29 cellular contexts compared by ENCODE assay signal in genomic region chr6:53412751-53413150, GRCh38.
"Had no signal": no experiment of that assay in that cellular context is flagged by ENCODE, and none has a peak within 500 bp of the region (broad histone marks: within the 10 kb centered on the region; RNA-seq: fewer than 3 reads in every experiment).

No MANE protein-coding gene starts in this region.

- H3K9me3 ChIP-seq: esophagus muscularis mucosa, neutrophil, tibial nerve had no signal

- H3K4me1 ChIP-seq: esophagus muscularis mucosa, parathyroid adenoma, tibial nerve had no signal

- H3K9ac ChIP-seq: parathyroid adenoma had no signal

- DNase-seq: activated CD4-positive, alpha-beta T cell treated with anti-CD3 and anti-CD28 coated beads, Interleukin-2, amount 10 ng/mL, durations not matched to agents 24 days and 14 days; activated CD4-positive, CD25-positive, alpha-beta regulatory T cell; activated CD8-positive, alpha-beta memory T cell treated with anti-CD3 and anti-CD28 coated beads, Interleukin-2, amount 50 U/mL, for 4 hours; activated CD8-positive, alpha-beta T cell treated with anti-CD3 and anti-CD28 coated beads, Interleukin-2, amount 10 ng/mL, durations not matched to agents 7 days and 5 days; activated effector memory CD4-positive, alpha-beta T cell treated with Interleukin-2 at 50 U/mL for 16 hours; activated naive CD4-positive, alpha-beta T cell treated with anti-CD3 and anti-CD28 coated beads, Interleukin-2, amount 10 ng/mL, durations not matched to agents 7 days and 5 days; activated naive CD8-positive, alpha-beta T cell treated with anti-CD3 and anti-CD28 coated beads, Interleukin-2, amount 50 U/mL, for 24 hours; activated T-cell treated with anti-CD3 and anti-CD28 coated beads, Interleukin-2, amount 50 U/mL, for 4 hours; cerebellar nuclear complex; cortex of kidney; effector CD8-positive, alpha-beta T cell; foreskin melanocyte; glutamatergic neuron; hippocampal formation; left cardiac atrium; stimulated activated CD4-positive, alpha-beta T cell treated with anti-CD3 and anti-CD28 coated beads, Interleukin-12 subunit alpha, Interleukin-12 subunit beta, amount 100 ng/mL, for 4 hours; stimulated activated CD4-positive, alpha-beta T cell treated with anti-CD3 and anti-CD28 coated beads, Interleukin-1b, Interleukin-23, amount 100 ng/mL, for 48 hours; stimulated activated naive CD4-positive, alpha-beta T cell treated with Interleukin-2 at 50 U/mL for 16 hours; substantia nigra had no signal

- H3K4me3 ChIP-seq: esophagus muscularis mucosa, lung, tibial nerve had no signal

- H3K27ac ChIP-seq: esophagus muscularis mucosa, neutrophil, parathyroid adenoma, tibial nerve had no signal

- FAIRE-seq: astrocyte, bronchial epithelial cell, endothelial cell of umbilical vein, islet of Langerhans had no signal

- H3K27me3 ChIP-seq: esophagus muscularis mucosa, neutrophil, tibial nerve had no signal

- ATAC-seq: activated CD8-positive, alpha-beta T cell treated with anti-CD3 and anti-CD28 coated beads, Interleukin-2, amount 10 ng/mL, durations not matched to agents 7 days and 5 days; activated naive CD8-positive, alpha-beta T cell treated with anti-CD3 and anti-CD28 coated beads, Interleukin-2, amount 50 U/mL, for 24 hours; activated T-cell treated with anti-CD3 and anti-CD28 coated beads, Interleukin-2, amount 50 U/mL, for 4 hours; natural killer cell treated with Interleukin-12 subunit alpha and Interleukin-12 subunit beta and Interleukin-15 and Interleukin-18, amount 100 ng/mL, for 72 hours had no signal

- H3K36me3 ChIP-seq: esophagus muscularis mucosa, neutrophil, tibial nerve had no signal

- H3K79me2 ChIP-seq: parathyroid adenoma had no signal

- H2AFZ ChIP-seq: parathyroid adenoma had no signal
